8 cellular contexts compared by ENCODE assay signal in genomic region chr11:122656073-122656630, GRCh38. TPM values are rescaled to one million over a fixed set of nuclear protein-coding genes. Genes with fewer than 3 reads are reported as not detected.
A peak's percentile ranks its signal among the peaks of the same experiment; 100 is the strongest.
DNase-seq lines count a peak whose midpoint lies in the region; ATAC-seq and TF ChIP-seq lines count a peak whose summit lies in the region.

No MANE protein-coding gene starts in this region.

- H3K27ac Mint-ChIP-seq in activated T-helper 17 cell treated with anti-CD3 and anti-CD28 coated beads, Interleukin-2, amount 50 U/mL, for 72 hours = peak overlapping the region; percentile 65
- H3K27ac Mint-ChIP-seq in neural crest cell (ENCODE audit: unreplicated experiment) = peak overlapping the region; percentile 84

- H3K4me2 ChIP-seq in OCI-LY3 (ENCODE audit: low read length) = peak overlapping the region; percentile 95

- H3K9me3 ChIP-seq in OCI-LY3 (ENCODE audit: insufficient read depth, low read length) = no peaks in the 10 kb centered on the region
- no peaks in the 10 kb centered on the region for H3K9me3 ChIP-seq in tibial artery

- peak overlapping the region; percentile 73 for H3K9ac ChIP-seq in OCI-LY3 (ENCODE audit: low read length)

- no peaks in the 10 kb centered on the region for H3K36me3 ChIP-seq in OCI-LY3 (replicated peaks; ENCODE audit: low read depth, low read length)
- H3K36me3 ChIP-seq in tibial artery = no peaks in the 10 kb centered on the region

- H3K27ac ChIP-seq in OCI-LY3 (ENCODE audit: low read length) (peak overlapping the region; percentile 1; the same call in 1 of the 2 replicates), tibial artery (peak overlapping the region; percentile 83 to 86)

- TF ChIP-seq CTCF in OCI-LY3 (IDR thresholded peaks at IDR 0.05; ENCODE audit: low read depth, low read length) (no peak; the same call in 1 of the 2 replicates), fibroblast of pulmonary artery (IDR thresholded peaks at IDR 0.05; ENCODE audit: low read length, missing control alignments) (no peak), neural crest cell (conservative IDR thresholded peaks at IDR 0.05) (no peak), tibial artery (IDR thresholded peaks at IDR 0.05) (no peak)

- H3K27me3 Mint-ChIP-seq in activated T-helper 17 cell treated with anti-CD3 and anti-CD28 coated beads, Interleukin-2, amount 50 U/mL, for 72 hours = no peaks in the 10 kb centered on the region
- peaks cover 21% of the 10 kb centered on the region for H3K27me3 Mint-ChIP-seq in neural crest cell (ENCODE audit: low read depth)

- peak overlapping the region; percentile 90 for H2AFZ ChIP-seq in OCI-LY3 (ENCODE audit: low read depth, low read length)

- H3K27me3 ChIP-seq in OCI-LY3 (ENCODE audit: low read depth, low read length) = peaks cover 37% of the 10 kb centered on the region
- peaks cover 0 to 13% of the 10 kb centered on the region in 2 donors for H3K27me3 ChIP-seq in tibial artery

- H3K4me3 Mint-ChIP-seq in activated T-helper 17 cell treated with anti-CD3 and anti-CD28 coated beads, Interleukin-2, amount 50 U/mL, for 72 hours = peak overlapping the region; percentile 89
- peak overlapping the region; percentile 97 for H3K4me3 Mint-ChIP-seq in neural crest cell

- intact Hi-C loops in tibial artery (cut with DNase I; ENCODE audit: low total_unique reads) = no loop called here

- H3K36me3 Mint-ChIP-seq in activated T-helper 17 cell treated with anti-CD3 and anti-CD28 coated beads, Interleukin-2, amount 50 U/mL, for 72 hours (ENCODE audit: low read depth) = no peaks in the 10 kb centered on the region
- no peaks in the 10 kb centered on the region for H3K36me3 Mint-ChIP-seq in neural crest cell (ENCODE audit: low read depth)

- no peaks in the 10 kb centered on the region for H3K79me2 ChIP-seq in OCI-LY3 (ENCODE audit: low read length)

- 0 out of 2 replicates have a peak, but pooled peaks cover 2% of the 10 kb centered on the region for H4K20me1 ChIP-seq in OCI-LY3 (ENCODE audit: insufficient read depth, low read length)

- peak; percentile 47 for ATAC-seq in HG03025 (IDR thresholded peaks at IDR 0.05; ENCODE audit: low FRiP score, unreplicated experiment)
- peak; percentile 67 for ATAC-seq in activated T-helper 17 cell treated with anti-CD3 and anti-CD28 coated beads, Interleukin-2, amount 50 U/mL, for 72 hours (replicated peaks)

- peak overlapping the region; percentile 85 for H3K4me3 ChIP-seq in OCI-LY3 (ENCODE audit: low read length)
- peak overlapping the region; percentile 80 for H3K4me3 ChIP-seq in fibroblast of pulmonary artery (replicated peaks; ENCODE audit: low read depth, low read length)
- peak overlapping the region; percentile 71 to 89 for H3K4me3 ChIP-seq in tibial artery

- DNase-seq in NCI-H2081 (lab: John Stamatoyannopoulos, UW) (peak; percentile 44 to 52), NCI-H2081 treated with DMSO at 0.1 percent for 48 hours (lab: John Stamatoyannopoulos, UW) (no peak), fibroblast of pulmonary artery (ENCODE audit: low read depth) (peak; percentile 56), neural crest cell (ENCODE audit: low read depth, low spot score) (peak; percentile 49), tibial artery (peak; percentile 46 to 69)

- H3K4me1 ChIP-seq in OCI-LY3 (ENCODE audit: low read length) (peaks cover 13% of the 10 kb centered on the region), tibial artery (peaks cover 0 to 15% (median 5%) of the 10 kb centered on the region in 4 donors)

- no peaks in the 10 kb centered on the region for H3K9me3 Mint-ChIP-seq in activated T-helper 17 cell treated with anti-CD3 and anti-CD28 coated beads, Interleukin-2, amount 50 U/mL, for 72 hours
- peaks cover 3% of the 10 kb centered on the region for H3K9me3 Mint-ChIP-seq in neural crest cell

- peaks cover 9% of the 10 kb centered on the region for H3K4me1 Mint-ChIP-seq in activated T-helper 17 cell treated with anti-CD3 and anti-CD28 coated beads, Interleukin-2, amount 50 U/mL, for 72 hours
- H3K4me1 Mint-ChIP-seq in neural crest cell = peaks cover 45% of the 10 kb centered on the region

RNA-seq across cellular contexts. Expression of gene UBASH3B, which starts 0.6 kb away (rescaled TPM):
- 10 to 100 TPM in 1 of 2 donors, 1 to 10 TPM in 1; 7.0 to 10.6 TPM for total RNA-seq in activated T-helper 17 cell treated with anti-CD3 and anti-CD28 coated beads, Interleukin-2, amount 50 U/mL, for 72 hours
- total RNA-seq in neural crest cell = 6.6 and 6.8 TPM in 2 replicates
